In genomic region chr22:23833017-23833795, GRCh38 we compare ENCODE assay signal across 25 cellular contexts. TPM values are rescaled to one million over a fixed set of nuclear protein-coding genes. Genes with fewer than 3 reads are reported as not detected.
DNase-seq lines count a peak whose midpoint lies in the region; ATAC-seq and TF ChIP-seq lines count a peak whose summit lies in the region.
"Had no signal": no experiment of that assay in that cellular context is flagged by ENCODE, and none has a peak within 500 bp of the region (broad histone marks: within the 10 kb centered on the region; RNA-seq: fewer than 3 reads in every experiment).

No MANE protein-coding gene starts in this region.

- H3K4me2 ChIP-seq in BLaER1 = no peak overlapping the region
- H3K4me2 ChIP-seq: BLaER1 treated with 17β-estradiol and CSF1 and Interleukin-3, amounts not matched to agents 10 nM and 100 nM; smooth muscle cell had no signal

- peaks cover 89% of the 10 kb centered on the region for H4K20me1 ChIP-seq in BLaER1

- H3K4me1 ChIP-seq in BLaER1 (peaks cover 51% of the 10 kb centered on the region), right atrium auricular region (peaks cover 0 to 87% of the 10 kb centered on the region in 2 donors), gastrocnemius medialis (peaks cover 68 to 78% of the 10 kb centered on the region in 2 donors), transverse colon (peaks cover under 1 to 4% (median 3%) of the 10 kb centered on the region in 4 donors)

- peaks cover 94% of the 10 kb centered on the region for H3K36me3 ChIP-seq in BLaER1
- H3K36me3 ChIP-seq in right atrium auricular region = peaks cover 17% of the 10 kb centered on the region
- H3K36me3 ChIP-seq in gastrocnemius medialis = no peaks in the 10 kb centered on the region
- peaks cover 0 to 21% (median 5%) of the 10 kb centered on the region in 4 donors for H3K36me3 ChIP-seq in transverse colon
- H3K36me3 ChIP-seq: prostate gland had no signal

- DNase-seq in caudate nucleus (lab: John Stamatoyannopoulos, UW) (no peak), right atrium auricular region (ENCODE audit: low spot score) (no peak), gastrocnemius medialis (no peak), transverse colon (no peak), natural killer cell (no peak), NCI-H1092 treated with DMSO at 0.1 percent for 48 hours (lab: John Stamatoyannopoulos, UW) (no peak)
- DNase-seq: activated naive CD8-positive, alpha-beta T cell treated with anti-CD3 and anti-CD28 coated beads for 36 hours; cortex of kidney; EL; midbrain; NCI-H2081; NCI-H446; stimulated activated CD4-positive, alpha-beta T cell treated with anti-CD3 and anti-CD28 coated beads, Interleukin-2, amount 100 ng/mL, for 48 hours; stimulated activated naive CD4-positive, alpha-beta T cell; T-helper 17 cell had no signal

- no peaks in the 10 kb centered on the region for H3K36me3 Mint-ChIP-seq in natural killer cell

- H3K27me3 ChIP-seq in BLaER1 = no peaks in the 10 kb centered on the region
- no peaks in the 10 kb centered on the region for H3K27me3 ChIP-seq in right atrium auricular region
- no peaks in the 10 kb centered on the region for H3K27me3 ChIP-seq in gastrocnemius medialis
- H3K27me3 ChIP-seq in transverse colon = no peaks in the 10 kb centered on the region
- H3K27me3 ChIP-seq: BLaER1 treated with 17β-estradiol and CSF1 and Interleukin-3, amounts not matched to agents 10 nM and 100 nM; body of pancreas; tibial artery had no signal

- no peaks in the 10 kb centered on the region for H3K9me3 ChIP-seq in BLaER1
- no peaks in the 10 kb centered on the region for H3K9me3 ChIP-seq in right atrium auricular region
- H3K9me3 ChIP-seq in gastrocnemius medialis = no peaks in the 10 kb centered on the region
- H3K9me3 ChIP-seq in transverse colon = no peaks in the 10 kb centered on the region
- H3K9me3 ChIP-seq: BLaER1 treated with 17β-estradiol and CSF1 and Interleukin-3, amounts not matched to agents 10 nM and 100 nM; body of pancreas; prostate gland; tibial artery had no signal

- no peaks in the 10 kb centered on the region for H3K9me3 Mint-ChIP-seq in natural killer cell
- H3K9me3 Mint-ChIP-seq: activated naive CD8-positive, alpha-beta T cell treated with anti-CD3 and anti-CD28 coated beads for 36 hours; activated T-helper 17 cell treated with anti-CD3 and anti-CD28 coated beads, Interleukin-2, amount 50 U/mL, for 72 hours; neural crest cell had no signal

- H3K27me3 Mint-ChIP-seq in natural killer cell (ENCODE audit: low read depth in 2 of 2) = no peaks in the 10 kb centered on the region
- H3K27me3 Mint-ChIP-seq: activated naive CD8-positive, alpha-beta T cell treated with anti-CD3 and anti-CD28 coated beads for 36 hours; activated T-helper 17 cell treated with anti-CD3 and anti-CD28 coated beads, Interleukin-2, amount 50 U/mL, for 72 hours; T-helper 17 cell had no signal

- no peak overlapping the region for H3K4me3 Mint-ChIP-seq in natural killer cell
- H3K4me3 Mint-ChIP-seq: activated naive CD8-positive, alpha-beta T cell treated with anti-CD3 and anti-CD28 coated beads for 36 hours; activated T-helper 17 cell treated with anti-CD3 and anti-CD28 coated beads, Interleukin-2, amount 50 U/mL, for 72 hours; neural crest cell; T-helper 17 cell had no signal

- H3K27ac ChIP-seq in BLaER1 (peak overlapping the region; percentile 41), caudate nucleus (ENCODE audit: low read depth, low read length) (peak overlapping the region; percentile 26), right atrium auricular region (peak overlapping the region; percentile 88 to 90), gastrocnemius medialis (peak overlapping the region; percentile 91 to 98 (median 96)), transverse colon (no peak overlapping the region)
- H3K27ac ChIP-seq: prostate gland, VCaP had no signal

- 0 out of 2 replicates have a peak overlapping the region, but pooled peaks have one; percentile 24 for H3K9ac ChIP-seq in BLaER1

- TF ChIP-seq EP300 in transverse colon (IDR thresholded peaks at IDR 0.05; ENCODE audit: low read depth) = no peak

- ATAC-seq in gastrocnemius medialis (no peak), GM18520 (IDR thresholded peaks at IDR 0.05; ENCODE audit: unreplicated experiment) (no peak), natural killer cell (no peak)
- ATAC-seq: activated T-helper 17 cell treated with anti-CD3 and anti-CD28 coated beads, Interleukin-2, amount 50 U/mL, for 72 hours; body of pancreas; T-helper 17 cell had no signal

- H3K27ac Mint-ChIP-seq in natural killer cell = no peak overlapping the region
- H3K27ac Mint-ChIP-seq: activated naive CD8-positive, alpha-beta T cell treated with anti-CD3 and anti-CD28 coated beads for 36 hours; activated T-helper 17 cell treated with anti-CD3 and anti-CD28 coated beads, Interleukin-2, amount 50 U/mL, for 72 hours; T-helper 17 cell had no signal

- 90 to 100% methylated on average over 6 to 16 of the region's 16 CpGs for WGBS in transverse colon (ENCODE audit: low coverage in 1 of 2), 2 donors

- peaks cover 16 to 19% of the 10 kb centered on the region in 2 donors for H3K4me1 Mint-ChIP-seq in natural killer cell

- H3K4me3 ChIP-seq in BLaER1 (no peak overlapping the region), right atrium auricular region (no peak overlapping the region), gastrocnemius medialis (no peak overlapping the region), transverse colon (no peak overlapping the region)
- H3K4me3 ChIP-seq: BLaER1 treated with 17β-estradiol and CSF1 and Interleukin-3, amounts not matched to agents 10 nM and 100 nM; body of pancreas; prostate gland; smooth muscle cell; tibial artery had no signal

- in situ Hi-C loops in gastrocnemius medialis (cut with MboI; ENCODE audit: low sequenced_read_pairs in 4 of 4) (no loop called here), transverse colon (cut with MboI; ENCODE audit: low pct_ligation_motif_present in 1 of 4, low pct_unique_long_range_greater_than_20kb in 1 of 4, low sequenced_read_pairs in 3 of 4) (loop anchor here in 1 of 4 donors (25.0 kb wide), 1 partner anchor 296 kb away; no protein-coding TSS in a partner anchor)

- TF ChIP-seq CTCF in right atrium auricular region (IDR thresholded peaks at IDR 0.05) (peak in 1 of 2 donors; percentile 42), gastrocnemius medialis (IDR thresholded peaks at IDR 0.05 in 4 of 5, conservative IDR thresholded peaks at IDR 0.05 in 1 of 5) (no peak), transverse colon (IDR thresholded peaks at IDR 0.05) (no peak), natural killer cell (IDR thresholded peaks at IDR 0.05) (no peak)

- intact Hi-C loops in gastrocnemius medialis (cut with DNase I; ENCODE audit: low total_unique reads) = no loop called here
- intact Hi-C loops in transverse colon (cut with DNase I; ENCODE audit: low total_unique reads) = no loop called here
- intact Hi-C loops in natural killer cell (cut with micrococcal nuclease) = no loop called here

- TF ChIP-seq POLR2A in gastrocnemius medialis (IDR thresholded peaks at IDR 0.05) = no peak
- no peak for TF ChIP-seq POLR2A in transverse colon (IDR thresholded peaks at IDR 0.05)

RNA-seq across cellular contexts. Expression of gene DERL3, which starts 5.6 kb away (rescaled TPM):
- total RNA-seq in right atrium auricular region = 10 to 100 TPM in 1 of 2 donors, 1 to 10 TPM in 1; 4.0 to 10.6 TPM
- total RNA-seq in gastrocnemius medialis = 1 to 10 TPM in 3 of 4 donors, under 1 TPM in 1; 0.72 to 1.5 (median 1.3) TPM
- total RNA-seq in transverse colon = 10 to 100 TPM in 1 of 4 donors, 1 to 10 TPM in 3; 1.9 to 20.0 (median 3.1) TPM
- total RNA-seq in natural killer cell = 10 to 100 TPM in 1 of 3 donors, 1 to 10 TPM in 1, under 1 TPM in 1; 0.88 to 24.5 (median 1.3) TPM

RNA-seq across cellular contexts. Expression of gene SLC2A11, which starts 24.5 kb away (rescaled TPM):
- 10 to 100 TPM; 10.6 to 15.5 TPM for total RNA-seq in right atrium auricular region
- 10 to 100 TPM in 1 of 4 donors, 1 to 10 TPM in 3; 2.4 to 19.0 (median 6.2) TPM for total RNA-seq in gastrocnemius medialis
- 10 to 100 TPM in 3 of 4 donors, 1 to 10 TPM in 1; 6.0 to 27.4 (median 13.2) TPM for total RNA-seq in transverse colon
- total RNA-seq in natural killer cell = 10 to 100 TPM in 2 of 3 donors, 1 to 10 TPM in 1; 9.2 to 14.1 (median 11.8) TPM

RNA-seq across cellular contexts. Expression of gene SMARCB1, which starts 46.4 kb away (rescaled TPM):
- 10 to 100 TPM; 41.4 to 45.9 TPM for total RNA-seq in right atrium auricular region
- 10 to 100 TPM; 37.8 to 65.6 (median 55.2) TPM for total RNA-seq in gastrocnemius medialis
- 10 to 100 TPM; 33.7 to 61.3 (median 54.7) TPM for total RNA-seq in transverse colon
- total RNA-seq in natural killer cell = 10 to 100 TPM; 56.3 to 76.9 (median 69.8) TPM

Comparison
In these comparisons a context has a peak if more than half of its experiments do, and no peak if none do; other contexts are left out.
1. H3K27ac ChIP-seq: peak in BLaER1 (single experiment), caudate nucleus (single experiment), right atrium auricular region (2 of 2) and gastrocnemius medialis (4 of 4); none in transverse colon (0 of 4).